8 cellular contexts compared by ENCODE assay signal in genomic region chr19:16197622-16198362, GRCh38. TPM values are rescaled to one million over a fixed set of nuclear protein-coding genes. Genes with fewer than 3 reads are reported as not detected.
DNase-seq lines count a peak whose midpoint lies in the region; TF ChIP-seq lines count a peak whose summit lies in the region.

AP1M1 (plus strand) TSS chr19:16197911; CDS start chr19:16198027, 116 bp downstream.

- 0% methylated on average over 8 of the region's 64 CpGs for WGBS in suprapubic skin

- H3K27ac ChIP-seq in suprapubic skin, result peak within 1 kb of the TSS; percentile 87

- no peaks in the 10 kb centered on the region for H3K27me3 ChIP-seq in suprapubic skin

- H3K9me3 Mint-ChIP-seq in activated naive CD4-positive, alpha-beta T cell treated with anti-CD3 and anti-CD28 coated beads, Interleukin-2, amount 10 ng/mL, durations not matched to agents 7 days and 5 days, result no peaks in the 10 kb centered on the region

- peak in 1 of 2 donors; percentile 37 for TF ChIP-seq POLR2A in suprapubic skin (IDR thresholded peaks at IDR 0.05)

- H3K36me3 Mint-ChIP-seq in activated naive CD4-positive, alpha-beta T cell treated with anti-CD3 and anti-CD28 coated beads, Interleukin-2, amount 10 ng/mL, durations not matched to agents 7 days and 5 days, result peaks cover 27% of the 10 kb centered on the region

- peaks cover 44% of the 10 kb centered on the region for H3K4me1 Mint-ChIP-seq in activated naive CD4-positive, alpha-beta T cell treated with anti-CD3 and anti-CD28 coated beads, Interleukin-2, amount 10 ng/mL, durations not matched to agents 7 days and 5 days

- H3K9me3 ChIP-seq in suprapubic skin, result no peaks in the 10 kb centered on the region

- peak within 1 kb of the TSS; percentile 94 for H3K4me3 Mint-ChIP-seq in activated naive CD4-positive, alpha-beta T cell treated with anti-CD3 and anti-CD28 coated beads, Interleukin-2, amount 10 ng/mL, durations not matched to agents 7 days and 5 days

- peak; percentile 99 for DNase-seq in GM03348 (ENCODE audit: low spot score)
- DNase-seq in HFF-Myc (ENCODE audit: extremely low read depth, low read depth), result peak; percentile 93
- DNase-seq in NAMALWA (ENCODE audit: low spot score), result peak; percentile 98
- DNase-seq in SK-N-DZ (ENCODE audit: low spot score), result peak; percentile 97
- DNase-seq in activated naive CD4-positive, alpha-beta T cell treated with anti-CD3 and anti-CD28 coated beads, Interleukin-2, amount 10 ng/mL, durations not matched to agents 7 days and 5 days, result peak; percentile 99
- peak; percentile 98 for DNase-seq in germinal center (ENCODE audit: low spot score)
- DNase-seq in nucleus accumbens (lab: John Stamatoyannopoulos, UW), result peak; percentile 72 to 98 (median 95)
- peak; percentile 98 to 99 for DNase-seq in suprapubic skin (ENCODE audit: low spot score in 2 of 2)

- CTCF ChIA-PET in activated naive CD4-positive, alpha-beta T cell treated with anti-CD3 and anti-CD28 coated beads, Interleukin-2, amount 10 ng/mL, durations not matched to agents 7 days and 5 days (lab: Charles Lee), result interaction anchor here (1.1 kb wide), 1 partner anchor 185 kb away, joined by 6 read pairs; no protein-coding TSS in a partner anchor

- peaks cover 18% of the 10 kb centered on the region for H3K36me3 ChIP-seq in suprapubic skin

- no peaks in the 10 kb centered on the region for H3K27me3 Mint-ChIP-seq in activated naive CD4-positive, alpha-beta T cell treated with anti-CD3 and anti-CD28 coated beads, Interleukin-2, amount 10 ng/mL, durations not matched to agents 7 days and 5 days

- peaks cover 37% of the 10 kb centered on the region for H3K4me1 ChIP-seq in suprapubic skin

- TF ChIP-seq CTCF in HFF-Myc (IDR thresholded peaks at IDR 0.05; ENCODE audit: low read depth, low read length, missing control alignments) (no peak), suprapubic skin (IDR thresholded peaks at IDR 0.05) (no peak)

- peak within 1 kb of the TSS; percentile 92 for H3K27ac Mint-ChIP-seq in activated naive CD4-positive, alpha-beta T cell treated with anti-CD3 and anti-CD28 coated beads, Interleukin-2, amount 10 ng/mL, durations not matched to agents 7 days and 5 days

- H3K4me3 ChIP-seq in HFF-Myc (replicated peaks; ENCODE audit: low read depth, low read length) (peak within 1 kb of the TSS; percentile 98), suprapubic skin (peak within 1 kb of the TSS; percentile 97)

- TF ChIP-seq EP300 in suprapubic skin (IDR thresholded peaks at IDR 0.05), result no peak

RNA-seq across cellular contexts. Expression of gene AP1M1, which starts in this region (rescaled TPM):
- polyA plus RNA-seq in SK-N-DZ (2014; cell fraction: cytosol; rRNA removed), result 74.0 and 117 TPM in 2 replicates
- polyA plus RNA-seq in SK-N-DZ (2014; cell fraction: nucleus; rRNA removed), result 64.4 and 74.2 TPM in 2 replicates
- total RNA-seq in suprapubic skin, result 10 to 100 TPM; 37.2 to 61.2 (median 45.0) TPM

Comparison
In these comparisons a context has a peak if more than half of its experiments do, and no peak if none do; other contexts are left out.
1. Peak in every context shown above with its lines: DNase-seq, H3K4me3 ChIP-seq and H3K27ac ChIP-seq.